ENCODE assay signal across 1 cellular context in genomic region chr22:29263791-29264216, GRCh38.
TF ChIP-seq lines count a peak whose summit lies in the region.

No MANE protein-coding gene starts in this region.

TF ChIP-seq in HepG2, 621 proteins besides CTCF, POLR2A, EP300 and RAD21:
- peak; percentile 93 for TF ChIP-seq AGO2 (optimal IDR thresholded peaks at IDR 0.05; ENCODE audit: low read depth, low read length)
- TF ChIP-seq ZNF788 (CRISPR knock-in tag; IDR thresholded peaks at IDR 0.05; ENCODE audit: borderline replicate concordance) = no peak
- peak; percentile 60; the same call in 1 of the 2 replicates for TF ChIP-seq HNRNPL (IDR thresholded peaks at IDR 0.05; ENCODE audit: low read depth, low read length)
- TF ChIP-seq RFXAP (CRISPR knock-in tag; IDR thresholded peaks at IDR 0.05; ENCODE audit: borderline replicate concordance) = no peak
- TF ChIP-seq RBFOX2 (IDR thresholded peaks at IDR 0.05; ENCODE audit: low read depth, low read length) = peak; percentile 74
- no peak for TF ChIP-seq MZF1 (CRISPR knock-in tag; IDR thresholded peaks at IDR 0.05; ENCODE audit: borderline replicate concordance)
- TF ChIP-seq, protein P1, sequence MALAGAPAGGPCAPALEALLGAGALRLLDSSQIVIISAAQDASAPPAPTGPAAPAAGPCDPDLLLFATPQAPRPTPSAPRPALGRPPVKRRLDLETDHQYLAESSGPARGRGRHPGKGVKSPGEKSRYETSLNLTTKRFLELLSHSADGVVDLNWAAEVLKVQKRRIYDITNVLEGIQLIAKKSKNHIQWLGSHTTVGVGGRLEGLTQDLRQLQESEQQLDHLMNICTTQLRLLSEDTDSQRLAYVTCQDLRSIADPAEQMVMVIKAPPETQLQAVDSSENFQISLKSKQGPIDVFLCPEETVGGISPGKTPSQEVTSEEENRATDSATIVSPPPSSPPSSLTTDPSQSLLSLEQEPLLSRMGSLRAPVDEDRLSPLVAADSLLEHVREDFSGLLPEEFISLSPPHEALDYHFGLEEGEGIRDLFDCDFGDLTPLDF (CRISPR knock-in tag; IDR thresholded peaks at IDR 0.05) = no peak
- TF ChIP-seq ZNF564 (CRISPR knock-in tag; IDR thresholded peaks at IDR 0.05) = no peak
- TF ChIP-seq, protein P2, sequence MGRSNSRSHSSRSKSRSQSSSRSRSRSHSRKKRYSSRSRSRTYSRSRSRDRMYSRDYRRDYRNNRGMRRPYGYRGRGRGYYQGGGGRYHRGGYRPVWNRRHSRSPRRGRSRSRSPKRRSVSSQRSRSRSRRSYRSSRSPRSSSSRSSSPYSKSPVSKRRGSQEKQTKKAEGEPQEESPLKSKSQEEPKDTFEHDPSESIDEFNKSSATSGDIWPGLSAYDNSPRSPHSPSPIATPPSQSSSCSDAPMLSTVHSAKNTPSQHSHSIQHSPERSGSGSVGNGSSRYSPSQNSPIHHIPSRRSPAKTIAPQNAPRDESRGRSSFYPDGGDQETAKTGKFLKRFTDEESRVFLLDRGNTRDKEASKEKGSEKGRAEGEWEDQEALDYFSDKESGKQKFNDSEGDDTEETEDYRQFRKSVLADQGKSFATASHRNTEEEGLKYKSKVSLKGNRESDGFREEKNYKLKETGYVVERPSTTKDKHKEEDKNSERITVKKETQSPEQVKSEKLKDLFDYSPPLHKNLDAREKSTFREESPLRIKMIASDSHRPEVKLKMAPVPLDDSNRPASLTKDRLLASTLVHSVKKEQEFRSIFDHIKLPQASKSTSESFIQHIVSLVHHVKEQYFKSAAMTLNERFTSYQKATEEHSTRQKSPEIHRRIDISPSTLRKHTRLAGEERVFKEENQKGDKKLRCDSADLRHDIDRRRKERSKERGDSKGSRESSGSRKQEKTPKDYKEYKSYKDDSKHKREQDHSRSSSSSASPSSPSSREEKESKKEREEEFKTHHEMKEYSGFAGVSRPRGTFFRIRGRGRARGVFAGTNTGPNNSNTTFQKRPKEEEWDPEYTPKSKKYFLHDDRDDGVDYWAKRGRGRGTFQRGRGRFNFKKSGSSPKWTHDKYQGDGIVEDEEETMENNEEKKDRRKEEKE (IDR thresholded peaks at IDR 0.05) = no peak
